8 cellular contexts compared by ENCODE assay signal in the genomic region with DNA sequence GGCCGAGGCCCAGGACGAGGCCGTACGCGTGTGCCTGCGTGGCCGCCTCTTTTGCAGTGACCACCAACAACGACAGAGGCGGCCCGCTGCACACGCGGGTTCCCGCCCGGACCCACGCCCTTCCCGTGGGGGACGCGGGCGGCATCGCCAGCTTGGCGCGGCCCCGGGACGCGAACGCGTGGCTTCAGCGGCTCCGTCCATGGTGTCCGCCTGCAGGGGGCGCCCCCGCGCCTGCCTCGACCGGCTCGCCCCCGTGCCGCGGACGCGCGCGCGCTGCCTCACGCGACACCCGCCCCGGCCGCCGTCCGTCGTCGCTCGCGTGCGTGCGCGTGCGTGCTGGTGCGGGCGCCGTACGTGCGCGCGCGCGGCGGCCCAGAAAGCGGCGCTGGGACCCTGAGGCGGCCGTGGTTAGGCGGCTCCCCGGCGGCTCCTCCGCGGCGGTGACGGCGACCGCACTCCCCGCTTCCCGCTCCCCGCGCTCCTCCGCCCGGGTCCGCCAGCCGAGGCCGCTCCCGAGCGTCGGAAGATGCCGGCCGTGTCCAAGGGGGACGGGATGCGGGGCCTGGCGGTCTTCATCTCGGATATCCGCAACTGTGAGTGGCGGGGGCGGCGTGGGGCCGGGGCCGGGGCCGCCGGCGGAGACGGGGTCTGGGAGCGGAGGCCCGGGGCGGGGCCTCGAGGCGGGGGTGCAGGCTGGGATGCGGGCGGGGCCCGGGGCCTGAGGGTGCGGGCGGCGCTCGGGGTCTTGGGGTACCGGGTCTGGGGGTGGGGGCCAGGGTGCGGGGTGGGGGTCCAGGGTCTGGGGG. TPM values are rescaled to one million over a fixed set of nuclear protein-coding genes. Genes with fewer than 3 reads are reported as not detected.
DNase-seq lines count a peak whose midpoint lies in the region; ATAC-seq and TF ChIP-seq lines count a peak whose summit lies in the region.

A gene (plus strand): TSS at position 375 of the 806 bp plus-strand sequence. CDS start 152 bp downstream, at position 527.

- no peaks in the 10 kb centered on the region for H3K27me3 Mint-ChIP-seq in activated CD8-positive, alpha-beta T cell treated with anti-CD3 and anti-CD28 coated beads for 36 hours

- H3K4me3 ChIP-seq in ectodermal cell (ENCODE audit: insufficient read depth, low read depth, low read length) (peak within 1 kb of the TSS; percentile 60), lung (peak within 1 kb of the TSS; percentile 79)

- H3K36me3 Mint-ChIP-seq in activated CD8-positive, alpha-beta T cell treated with anti-CD3 and anti-CD28 coated beads for 36 hours (ENCODE audit: low read depth), result peaks cover 8% of the 10 kb centered on the region

- H3K27ac ChIP-seq in ectodermal cell (ENCODE audit: insufficient read depth, low read depth, low read length, poor library complexity, severe bottlenecking), result peak within 1 kb of the TSS; percentile 67
- peak within 1 kb of the TSS; percentile 84 to 92 for H3K27ac ChIP-seq in lung (ENCODE audit: low read depth in 1 of 2, low read length in 1 of 2)

- no peaks in the 10 kb centered on the region for H3K9me3 Mint-ChIP-seq in activated CD8-positive, alpha-beta T cell treated with anti-CD3 and anti-CD28 coated beads for 36 hours

- H3K36me3 ChIP-seq in ectodermal cell (ENCODE audit: control insufficient read depth, insufficient read depth, low read length) (no peaks in the 10 kb centered on the region), lung (ENCODE audit: control insufficient read depth in 2 of 2, insufficient read depth in 2 of 2, low read length in 2 of 2) (no peaks in the 10 kb centered on the region)

- H3K9me3 ChIP-seq in ectodermal cell (ENCODE audit: control insufficient read depth, low read length) (no peaks in the 10 kb centered on the region), lung (ENCODE audit: control insufficient read depth in 2 of 2, insufficient read depth in 1 of 2, low read length in 1 of 2) (no peaks in the 10 kb centered on the region)

- H3K4me1 ChIP-seq in ectodermal cell (ENCODE audit: control insufficient read depth, insufficient read depth, low read length), result peaks cover 5% of the 10 kb centered on the region
- peaks cover 0 to 27% of the 10 kb centered on the region in 2 donors for H3K4me1 ChIP-seq in lung (ENCODE audit: control insufficient read depth in 2 of 2, insufficient read depth in 2 of 2, low read length in 2 of 2)

- intact Hi-C loops in activated CD8-positive, alpha-beta T cell treated with anti-CD3 and anti-CD28 coated beads for 36 hours (cut with micrococcal nuclease), result loop anchor here (10.0 kb wide), 1 partner anchor 109 kb away; a partner anchor contains a TSS

- H3K27ac Mint-ChIP-seq in activated CD8-positive, alpha-beta T cell treated with anti-CD3 and anti-CD28 coated beads for 36 hours, result peak within 1 kb of the TSS; percentile 83

- H3K27me3 ChIP-seq in ectodermal cell (ENCODE audit: control insufficient read depth, insufficient read depth, low read length, poor library complexity, severe bottlenecking) (no peaks in the 10 kb centered on the region), lung (ENCODE audit: control insufficient read depth, insufficient read depth) (no peaks in the 10 kb centered on the region)

- H3K4me1 Mint-ChIP-seq in activated CD8-positive, alpha-beta T cell treated with anti-CD3 and anti-CD28 coated beads for 36 hours (ENCODE audit: low read depth), result peaks cover 26% of the 10 kb centered on the region

- POLR2A ChIA-PET in activated CD8-positive, alpha-beta T cell treated with anti-CD3 and anti-CD28 coated beads for 36 hours (lab: Charles Lee), result interaction anchor here (0.8 to 1.5 kb wide), 4 partner anchors 14 to 96 kb away, joined by 3 to 4 read pairs (median 4); no protein-coding TSS in a partner anchor

- TF ChIP-seq CTCF in activated CD8-positive, alpha-beta T cell treated with anti-CD3 and anti-CD28 coated beads for 36 hours (IDR thresholded peaks at IDR 0.05), result peak; percentile 79
- peak; percentile 64 for TF ChIP-seq CTCF in lung (IDR thresholded peaks at IDR 0.05; ENCODE audit: control extremely low read depth, extremely low read depth)

- WGBS in ectodermal cell, 2 experiments, result 7% methylated on average over 124 of the region's 124 CpGs
- 3 to 6% methylated on average over 61 to 124 of the region's 124 CpGs for WGBS in lung, 2 donors

- peak within 1 kb of the TSS; percentile 78 for H3K4me3 Mint-ChIP-seq in activated CD8-positive, alpha-beta T cell treated with anti-CD3 and anti-CD28 coated beads for 36 hours

- peak; percentile 63 for ATAC-seq in GM19023 (IDR thresholded peaks at IDR 0.05; ENCODE audit: unreplicated experiment)
- ATAC-seq in HG03354 (IDR thresholded peaks at IDR 0.05; ENCODE audit: poor library complexity, severe bottlenecking, unreplicated experiment), result peak; percentile 70
- ATAC-seq in activated CD8-positive, alpha-beta T cell treated with anti-CD3 and anti-CD28 coated beads for 36 hours, result peak; percentile 80
- ATAC-seq in lung (ENCODE audit: insufficient read depth, low FRiP score), result peak; percentile 94

- CTCF ChIA-PET in activated CD8-positive, alpha-beta T cell treated with anti-CD3 and anti-CD28 coated beads for 36 hours (lab: Charles Lee), result interaction anchor here (0.8 to 1.3 kb wide), 4 partner anchors 9 to 73 kb away, joined by 3 to 5 read pairs (median 4); no protein-coding TSS in a partner anchor

- DNase-seq in AML-193 (lab: John Stamatoyannopoulos, UW), result peak; percentile 61 to 74
- peak; percentile 94 for DNase-seq in NCI-H748 (lab: John Stamatoyannopoulos, UW; ENCODE audit: unreplicated experiment)
- peak; percentile 90 for DNase-seq in activated CD8-positive, alpha-beta T cell treated with anti-CD3 and anti-CD28 coated beads for 36 hours
- DNase-seq in lung (ENCODE audit: low spot score), result peak; percentile 87
- peak; percentile 80 to 88 (median 87) for DNase-seq in stimulated activated CD4-positive, alpha-beta T cell treated with anti-CD3 and anti-CD28 coated beads, TNF-alpha, amount 100 ng/mL, for 24 hours (ENCODE audit: low read depth in 3 of 3)

RNA-seq across cellular contexts. Expression of the gene that starts here (rescaled TPM):
- 10 to 100 TPM; 34.0 to 34.6 TPM for total RNA-seq in activated CD8-positive, alpha-beta T cell treated with anti-CD3 and anti-CD28 coated beads for 36 hours
- polyA plus RNA-seq in ectodermal cell (2013, experiment 1 of 4), result 78.9 TPM
- polyA plus RNA-seq in ectodermal cell (2013, experiment 2 of 4), result 89.4 TPM
- 58.3 TPM for polyA plus RNA-seq in ectodermal cell (2013, experiment 3 of 4)
- 65.9 TPM for polyA plus RNA-seq in ectodermal cell (2013, experiment 4 of 4)
- total RNA-seq in lung, result 10 to 100 TPM; 60.0 to 93.2 TPM
- 10 to 100 TPM; 33.8 to 48.8 TPM for polyA plus RNA-seq in lung

Comparison
In these comparisons a context has a peak if more than half of its experiments do, and no peak if none do; other contexts are left out.
1. Peak in every context shown above with its lines: DNase-seq, ATAC-seq, H3K4me3 ChIP-seq and H3K27ac ChIP-seq.